19 cellular contexts compared by ENCODE assay signal in the genomic region with DNA sequence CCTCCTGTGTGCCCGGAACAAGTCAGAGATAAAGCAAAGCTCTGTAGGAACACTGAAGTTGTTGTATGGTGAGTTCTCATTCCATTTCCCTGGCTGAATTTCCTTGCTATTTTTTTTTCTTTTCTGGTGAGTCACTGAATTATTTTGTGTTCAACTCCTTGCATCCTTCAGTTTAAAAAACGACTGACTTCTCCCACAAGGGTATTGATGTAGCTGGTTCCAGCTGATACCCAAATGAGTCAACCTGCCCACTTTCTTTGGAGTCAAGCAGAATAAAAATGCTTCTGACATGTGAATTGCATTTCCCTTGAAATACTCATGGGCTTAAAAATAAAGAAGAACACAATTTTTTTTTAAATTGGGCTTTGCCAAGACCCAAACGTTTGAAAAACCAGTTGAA.
DNase-seq lines count a peak whose midpoint lies in the region; ATAC-seq and TF ChIP-seq lines count a peak whose summit lies in the region.
"Had no signal": no experiment of that assay in that cellular context is flagged by ENCODE, and none has a peak within 500 bp of the region (broad histone marks: within the 10 kb centered on the region; RNA-seq: fewer than 3 reads in every experiment).

No MANE protein-coding gene starts in this region.

- no peaks in the 10 kb centered on the region for H4K20me1 ChIP-seq in osteoblast (ENCODE audit: insufficient read depth, low read length)

- H3K79me2 ChIP-seq in osteoblast (ENCODE audit: insufficient read depth, low read length) = no peaks in the 10 kb centered on the region

- H3K27ac Mint-ChIP-seq in HFFc6 = no peak overlapping the region
- H3K27ac Mint-ChIP-seq: CD4-positive, alpha-beta T cell; H9 had no signal

- H3K4me3 ChIP-seq in osteoblast (ENCODE audit: insufficient read depth, low read length) = no peak overlapping the region

- peak overlapping the region; percentile 43 for H3K4me2 ChIP-seq in osteoblast (ENCODE audit: insufficient read depth, low read length)

- peaks cover 19% of the 10 kb centered on the region for H3K9me3 Mint-ChIP-seq in HFFc6

- no peak for TF ChIP-seq CTCF in HFFc6 (IDR thresholded peaks at IDR 0.05)
- TF ChIP-seq CTCF in osteoblast (IDR thresholded peaks at IDR 0.05; ENCODE audit: extremely low read depth, low read depth, low read length) = no peak

- no peaks in the 10 kb centered on the region for H3K36me3 ChIP-seq in osteoblast (ENCODE audit: insufficient read depth, low read length)
- H3K36me3 ChIP-seq: BE2C had no signal

- peaks cover 9% of the 10 kb centered on the region for H3K36me3 Mint-ChIP-seq in HFFc6 (ENCODE audit: low read depth)
- H3K36me3 Mint-ChIP-seq: IgD-negative memory B cell had no signal

- peak overlapping the region; percentile 34 for H3K27ac ChIP-seq in osteoblast (ENCODE audit: low read depth, low read length)
- H3K27ac ChIP-seq: 22Rv1, C4-2B had no signal

- no peak for ATAC-seq in HG03135 (IDR thresholded peaks at IDR 0.05; ENCODE audit: unreplicated experiment)
- ATAC-seq in GM18858 (IDR thresholded peaks at IDR 0.05; ENCODE audit: unreplicated experiment) = no peak
- ATAC-seq: HepG2 had no signal

- DNase-seq in A172 (ENCODE audit: low spot score) (peak; percentile 28), Daoy (ENCODE audit: low read depth) (peak; percentile 41), HFFc6 (peak; percentile 58), osteoblast (ENCODE audit: insufficient read length, low spot score, missing footprints) (peak; percentile 89), NCI-H748 treated with DMSO at 0.1 percent for 48 hours (lab: John Stamatoyannopoulos, UW) (no peak), NCI-H2029 treated with DMSO at 0.1 percent for 48 hours (lab: John Stamatoyannopoulos, UW) (no peak)
- DNase-seq: BE2C; Caco-2; CD4-positive, alpha-beta T cell; GF-D8; H9; Karpas-422; KBM-7 had no signal

- H3K9me3 ChIP-seq in osteoblast (ENCODE audit: low read depth, low read length) = no peaks in the 10 kb centered on the region
- H3K9me3 ChIP-seq: BE2C, Caco-2 had no signal

- H3K4me3 Mint-ChIP-seq in HFFc6 = no peak overlapping the region
- H3K4me3 Mint-ChIP-seq: CD4-positive, alpha-beta T cell; H9; IgD-negative memory B cell had no signal

- peaks cover 2% of the 10 kb centered on the region for H3K27me3 Mint-ChIP-seq in HFFc6 (ENCODE audit: insufficient read depth)
- H3K27me3 Mint-ChIP-seq: CD4-positive, alpha-beta T cell; IgD-negative memory B cell had no signal

- H3K4me1 ChIP-seq in osteoblast (ENCODE audit: insufficient read depth, low read length) = peaks cover 8% of the 10 kb centered on the region
- H3K4me1 ChIP-seq: BE2C, Caco-2 had no signal

- H2AFZ ChIP-seq in osteoblast (ENCODE audit: low read length) = no peak overlapping the region

- peaks cover 12% of the 10 kb centered on the region for H3K4me1 Mint-ChIP-seq in HFFc6 (ENCODE audit: low read depth)
- H3K4me1 Mint-ChIP-seq: IgD-negative memory B cell had no signal

- H3K27me3 ChIP-seq in osteoblast (ENCODE audit: insufficient read depth, low read length) = no peaks in the 10 kb centered on the region
- H3K27me3 ChIP-seq: BE2C had no signal

Comparison
In these comparisons a context has a peak if more than half of its experiments do, and no peak if none do; other contexts are left out.
1. DNase-seq: peak in A172 (single experiment), Daoy (single experiment), HFFc6 (single experiment) and osteoblast (single experiment); none in NCI-H748 treated with DMSO at 0.1 percent for 48 hours (single experiment) and NCI-H2029 treated with DMSO at 0.1 percent for 48 hours (single experiment).